In genomic region chr14:103308717-103309616, GRCh38 we compare ENCODE assay signal across 29 cellular contexts.
"Had no signal": no experiment of that assay in that cellular context is flagged by ENCODE, and none has a peak within 500 bp of the region (broad histone marks: within the 10 kb centered on the region; RNA-seq: fewer than 3 reads in every experiment).

No MANE protein-coding gene starts in this region.

- H3K4me1 Mint-ChIP-seq: activated naive CD8-positive, alpha-beta T cell treated with anti-CD3 and anti-CD28 coated beads, Interleukin-2, amount 50 U/mL, for 24 hours; WTC11 had no signal

- H3K4me3 Mint-ChIP-seq: activated CD8-positive, alpha-beta T cell treated with anti-CD3 and anti-CD28 coated beads, Interleukin-2, amount 10 ng/mL, durations not matched to agents 7 days and 5 days; activated naive CD8-positive, alpha-beta T cell treated with anti-CD3 and anti-CD28 coated beads, Interleukin-2, amount 50 U/mL, for 24 hours; brain; WTC11 had no signal

- ATAC-seq: activated CD8-positive, alpha-beta T cell treated with anti-CD3 and anti-CD28 coated beads, Interleukin-2, amount 10 ng/mL, durations not matched to agents 7 days and 5 days; activated naive CD4-positive, alpha-beta T cell treated with anti-CD3 and anti-CD28 coated beads, Interleukin-2, amount 50 U/mL, for 72 hours; activated naive CD8-positive, alpha-beta T cell treated with anti-CD3 and anti-CD28 coated beads, Interleukin-2, amount 50 U/mL, for 24 hours; Panc1; SK-N-SH treated with all-trans-retinoic acid at 6 μM for 48 hours; WTC11 had no signal

- H3K36me3 ChIP-seq: ascending aorta, cardiac muscle cell, SJCRH30 had no signal

- H3K9me3 Mint-ChIP-seq: activated naive CD4-positive, alpha-beta T cell treated with anti-CD3 and anti-CD28 coated beads, Interleukin-2, amount 50 U/mL, for 72 hours; activated naive CD8-positive, alpha-beta T cell treated with anti-CD3 and anti-CD28 coated beads, Interleukin-2, amount 50 U/mL, for 24 hours; WTC11 had no signal

- H3K27ac ChIP-seq: ascending aorta, cardiac muscle cell, SJCRH30 had no signal

- DNase-seq: activated CD4-positive, alpha-beta T cell treated with anti-CD3 and anti-CD28 coated beads for 48 hours; activated CD4-positive, alpha-beta T cell treated with anti-CD3 and anti-CD28 coated beads, Interleukin-2, amount 50 U/mL, for 4 hours; activated CD4-positive, CD25-positive, alpha-beta regulatory T cell treated with anti-CD3 and anti-CD28 coated beads, Interleukin-2, amount 50 U/mL, for 72 hours; activated CD8-positive, alpha-beta memory T cell treated with anti-CD3 and anti-CD28 coated beads, Interleukin-2, amount 50 U/mL, for 48 hours; activated CD8-positive, alpha-beta T cell treated with anti-CD3 and anti-CD28 coated beads, Interleukin-2, amount 10 ng/mL, durations not matched to agents 7 days and 5 days; activated naive CD4-positive, alpha-beta T cell treated with Interleukin-2 at 50 U/mL for 16 hours; activated naive CD8-positive, alpha-beta T cell treated with anti-CD3 and anti-CD28 coated beads, Interleukin-2, amount 50 U/mL, for 24 hours; activated T-cell treated with anti-CD3 and anti-CD28 coated beads, Interleukin-2, amount 50 U/mL, for 1 hour; amniotic stem cell; Karpas-422; NCI-H1105 treated with DMSO at 0.1 percent for 48 hours; NCI-H1436 treated with DMSO at 0.1 percent for 48 hours; NCI-H187; NCI-H2081; NCI-H510A treated with DMSO at 0.1 percent for 48 hours; NCI-H69; NK-92 treated with Interleukin-12 subunit alpha and Interleukin-12 subunit beta, amount 100 ng/mL, for 24 hours; OCI-M1; Right ventricle myocardium superior; RPMI8226; SJCRH30; SW 1271 had no signal

- H3K36me3 Mint-ChIP-seq: activated naive CD4-positive, alpha-beta T cell treated with anti-CD3 and anti-CD28 coated beads, Interleukin-2, amount 50 U/mL, for 72 hours; brain; WTC11 had no signal

- H3K4me1 ChIP-seq: ascending aorta, SJCRH30 had no signal

- H3K4me3 ChIP-seq: ascending aorta, cardiac muscle cell, SJCRH30 had no signal

- H3K27ac Mint-ChIP-seq: activated CD8-positive, alpha-beta T cell treated with anti-CD3 and anti-CD28 coated beads, Interleukin-2, amount 10 ng/mL, durations not matched to agents 7 days and 5 days; activated naive CD8-positive, alpha-beta T cell treated with anti-CD3 and anti-CD28 coated beads, Interleukin-2, amount 50 U/mL, for 24 hours; brain; WTC11 had no signal

- H3K27me3 ChIP-seq: ascending aorta, cardiac muscle cell, SJCRH30 had no signal

- H3K9me3 ChIP-seq: ascending aorta, SJCRH30 had no signal
